ENCODE assay signal across 18 cellular contexts in the genomic region with DNA sequence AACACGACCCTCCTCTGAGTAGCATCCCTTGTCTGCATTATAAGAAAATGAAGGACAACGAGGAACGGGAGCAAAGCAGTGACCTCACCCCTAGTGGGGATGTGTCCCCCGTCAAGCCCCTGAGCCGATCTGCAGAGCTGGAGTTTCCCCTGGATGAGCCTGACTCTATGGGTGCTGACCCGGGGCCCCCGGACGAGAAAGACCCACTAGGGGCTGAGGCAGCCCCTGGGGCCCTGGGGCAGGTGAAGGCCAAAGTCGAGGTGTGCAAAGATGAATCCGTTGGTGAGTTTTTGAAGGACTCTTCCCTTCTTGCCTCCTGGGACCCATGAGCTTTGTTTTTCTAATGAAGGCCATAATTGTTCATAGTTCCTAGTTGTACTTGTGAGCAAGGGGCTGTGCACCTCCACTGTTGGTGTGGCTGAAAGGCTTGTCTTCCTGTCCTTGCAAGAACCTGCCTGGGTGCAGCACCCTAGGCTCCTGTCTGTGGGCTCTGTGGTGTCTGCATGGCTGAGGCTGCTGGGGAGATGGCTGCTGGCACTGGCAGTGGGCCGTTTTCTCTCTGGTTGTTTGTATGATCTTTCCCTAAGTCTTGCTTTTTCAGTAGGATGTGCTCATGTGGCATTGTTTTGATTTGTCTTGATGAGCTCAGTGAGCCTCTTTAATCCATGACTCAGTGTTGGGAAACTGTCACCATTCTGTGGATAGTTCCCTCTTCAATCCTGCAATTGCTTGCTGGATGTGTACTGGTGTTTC. TPM values are rescaled to one million over a fixed set of nuclear protein-coding genes. Genes with fewer than 3 reads are reported as not detected.
A peak's percentile ranks its signal among the peaks of the same experiment; 100 is the strongest.
DNase-seq lines count a peak whose midpoint lies in the region; ATAC-seq and TF ChIP-seq lines count a peak whose summit lies in the region.
"Had no signal": no experiment of that assay in that cellular context is flagged by ENCODE, and none has a peak within 500 bp of the region (broad histone marks: within the 10 kb centered on the region; RNA-seq: fewer than 3 reads in every experiment).

No MANE protein-coding gene starts in this region.

- intact Hi-C loops in lower lobe of right lung (cut with DNase I) = no loop called here

- peak; percentile 52 for DNase-seq in AG10803 (ENCODE audit: low read depth)
- peak; percentile 40 for DNase-seq in GM03348 (ENCODE audit: low spot score)
- peak; percentile 26 for DNase-seq in brain microvascular endothelial cell
- DNase-seq in lower lobe of right lung = peak; percentile 29
- no peak for DNase-seq in BE2C
- DNase-seq in activated effector memory CD4-positive, alpha-beta T cell treated with anti-CD3 and anti-CD28 coated beads, Interleukin-2, amount 50 U/mL, for 16 hours = no peak
- no peak for DNase-seq in activated CD4-positive, CD25-positive, alpha-beta regulatory T cell (lab: John Stamatoyannopoulos, UW)
- DNase-seq: activated CD4-positive, alpha-beta T cell treated with anti-CD3 and anti-CD28 coated beads for 4 hours; activated T-cell treated with anti-CD3 and anti-CD28 coated beads, Interleukin-2, amount 50 U/mL, for 1 hour; DMS79 treated with DMSO at 0.1 percent for 48 hours; NCI-H2029 treated with DMSO at 0.1 percent for 48 hours; NCI-H524 treated with DMSO at 0.1 percent for 48 hours; T1000 had no signal

- no peak for ATAC-seq in lower lobe of right lung
- no peak for ATAC-seq in HG02938 (IDR thresholded peaks at IDR 0.05; ENCODE audit: unreplicated experiment)
- ATAC-seq: HCT116 had no signal

- peaks cover 91% of the 10 kb centered on the region for H3K36me3 ChIP-seq in brain microvascular endothelial cell (replicated peaks)
- H3K36me3 ChIP-seq in lower lobe of right lung = peaks cover 96% of the 10 kb centered on the region
- peaks cover 98% of the 10 kb centered on the region for H3K36me3 ChIP-seq in BE2C

- TF ChIP-seq CTCF in AG10803 (conservative IDR thresholded peaks at IDR 0.05; ENCODE audit: low read length) = no peak
- no peak for TF ChIP-seq CTCF in brain microvascular endothelial cell (IDR thresholded peaks at IDR 0.05; ENCODE audit: low read depth, low read length, missing control alignments)
- no peak for TF ChIP-seq CTCF in lower lobe of right lung (IDR thresholded peaks at IDR 0.05)
- TF ChIP-seq CTCF in BE2C (IDR thresholded peaks at IDR 0.05; ENCODE audit: low read depth, low read length) = no peak

- in situ Hi-C loops in brain microvascular endothelial cell (cut with HindIII; ENCODE audit: low pct_ligation_motif_present, low sequenced_read_pairs) = no loop called here

- H3K27me3 ChIP-seq in brain microvascular endothelial cell (replicated peaks) (no peaks in the 10 kb centered on the region), lower lobe of right lung (ENCODE audit: low read depth) (no peaks in the 10 kb centered on the region), BE2C (no peaks in the 10 kb centered on the region)
- H3K27me3 ChIP-seq: BLaER1, suprapubic skin had no signal

- H3K9me3 ChIP-seq in lower lobe of right lung = no peaks in the 10 kb centered on the region
- no peaks in the 10 kb centered on the region for H3K9me3 ChIP-seq in BE2C
- H3K9me3 ChIP-seq: BLaER1, suprapubic skin had no signal

- H3K4me1 ChIP-seq in lower lobe of right lung (peaks cover 1% of the 10 kb centered on the region), BE2C (no peaks in the 10 kb centered on the region)
- H3K4me1 ChIP-seq: suprapubic skin had no signal

- H3K27ac ChIP-seq in brain microvascular endothelial cell (peak overlapping the region; percentile 15), lower lobe of right lung (no peak overlapping the region)
- H3K27ac ChIP-seq: BLaER1, coronary artery, suprapubic skin had no signal

- H3K4me3 ChIP-seq in AG10803 (ENCODE audit: low read length) (no peak overlapping the region), brain microvascular endothelial cell (ENCODE audit: low read depth, low read length) (no peak overlapping the region), lower lobe of right lung (no peak overlapping the region), BE2C (ENCODE audit: low read depth, low read length) (no peak overlapping the region)
- H3K4me3 ChIP-seq: BLaER1, coronary artery, suprapubic skin had no signal

RNA-seq across cellular contexts. Expression of a gene that starts 10.1 kb away (rescaled TPM):
- total RNA-seq in lower lobe of right lung = 29.5 TPM
- polyA plus RNA-seq in BE2C (2012; ENCODE audit: insufficient read depth, insufficient read length, low read depth) = 59.5 TPM

RNA-seq across cellular contexts. Expression of a gene that starts 25.8 kb away (rescaled TPM):
- 58.3 TPM for total RNA-seq in lower lobe of right lung
- 518 TPM for polyA plus RNA-seq in BE2C (2012; ENCODE audit: insufficient read depth, insufficient read length, low read depth)

RNA-seq across cellular contexts. Expression of a gene that starts 26.9 kb away (rescaled TPM):
- total RNA-seq in lower lobe of right lung = 70.4 TPM
- 221 TPM for polyA plus RNA-seq in BE2C (2012; ENCODE audit: insufficient read depth, insufficient read length, low read depth)

RNA-seq across cellular contexts. Expression of a gene that starts 41.5 kb away (rescaled TPM):
- 77.2 TPM for total RNA-seq in lower lobe of right lung
- 189 TPM for polyA plus RNA-seq in BE2C (2012; ENCODE audit: insufficient read depth, insufficient read length, low read depth)

Comparison
In these comparisons a context has a peak if more than half of its experiments do, and no peak if none do; other contexts are left out.
1. DNase-seq: peak in AG10803 (single experiment), GM03348 (single experiment), brain microvascular endothelial cell (single experiment) and lower lobe of right lung (single experiment); none in BE2C (single experiment), activated effector memory CD4-positive, alpha-beta T cell treated with anti-CD3 and anti-CD28 coated beads, Interleukin-2, amount 50 U/mL, for 16 hours (single experiment) and activated CD4-positive, CD25-positive, alpha-beta regulatory T cell (0 of 4).